Comparison of ENCODE assay signal across 1 cellular context in the genomic region with DNA sequence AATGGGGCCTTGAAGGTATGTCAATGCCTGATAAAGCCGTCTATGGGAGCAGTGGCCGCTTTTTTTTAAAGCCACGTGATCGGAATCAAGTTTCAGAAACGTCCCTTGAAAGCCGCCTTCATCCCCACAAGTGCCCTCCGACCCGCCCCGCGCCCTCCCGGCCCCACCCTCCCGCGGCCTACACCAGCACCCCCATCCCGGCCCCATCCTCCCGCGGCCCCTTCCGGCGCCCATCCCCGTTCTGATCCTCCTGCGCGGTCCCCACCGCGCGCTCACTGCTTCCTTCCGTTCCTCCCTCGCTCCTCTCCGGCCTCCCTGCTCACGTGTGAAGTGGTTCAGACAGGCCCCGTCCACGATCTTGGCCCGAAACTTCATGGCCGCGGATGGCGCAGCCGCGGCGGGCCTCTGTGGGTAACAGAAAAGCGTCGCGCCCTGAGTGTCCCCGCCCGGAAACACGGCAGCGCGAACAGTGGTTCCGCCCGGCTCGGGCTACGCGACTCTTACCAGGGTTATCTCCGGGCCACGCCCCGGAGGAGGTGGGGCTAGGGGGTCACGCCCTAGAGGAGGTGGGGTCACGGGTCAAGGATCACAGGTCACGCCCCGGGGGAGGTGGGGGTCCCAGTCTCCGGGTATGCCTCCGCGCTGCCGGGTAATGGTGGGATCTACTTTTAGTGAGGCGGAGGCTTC.
TF ChIP-seq lines count a peak whose summit lies in the region.

Gene HUS1 (minus strand): TSS at position 471 of the 687 bp plus-strand sequence. CDS start 96 bp downstream, at position 375.

TF ChIP-seq in HepG2, 621 proteins besides CTCF, POLR2A, EP300 and RAD21 (continued from another document and continues in another):
- TF ChIP-seq, protein P1, sequence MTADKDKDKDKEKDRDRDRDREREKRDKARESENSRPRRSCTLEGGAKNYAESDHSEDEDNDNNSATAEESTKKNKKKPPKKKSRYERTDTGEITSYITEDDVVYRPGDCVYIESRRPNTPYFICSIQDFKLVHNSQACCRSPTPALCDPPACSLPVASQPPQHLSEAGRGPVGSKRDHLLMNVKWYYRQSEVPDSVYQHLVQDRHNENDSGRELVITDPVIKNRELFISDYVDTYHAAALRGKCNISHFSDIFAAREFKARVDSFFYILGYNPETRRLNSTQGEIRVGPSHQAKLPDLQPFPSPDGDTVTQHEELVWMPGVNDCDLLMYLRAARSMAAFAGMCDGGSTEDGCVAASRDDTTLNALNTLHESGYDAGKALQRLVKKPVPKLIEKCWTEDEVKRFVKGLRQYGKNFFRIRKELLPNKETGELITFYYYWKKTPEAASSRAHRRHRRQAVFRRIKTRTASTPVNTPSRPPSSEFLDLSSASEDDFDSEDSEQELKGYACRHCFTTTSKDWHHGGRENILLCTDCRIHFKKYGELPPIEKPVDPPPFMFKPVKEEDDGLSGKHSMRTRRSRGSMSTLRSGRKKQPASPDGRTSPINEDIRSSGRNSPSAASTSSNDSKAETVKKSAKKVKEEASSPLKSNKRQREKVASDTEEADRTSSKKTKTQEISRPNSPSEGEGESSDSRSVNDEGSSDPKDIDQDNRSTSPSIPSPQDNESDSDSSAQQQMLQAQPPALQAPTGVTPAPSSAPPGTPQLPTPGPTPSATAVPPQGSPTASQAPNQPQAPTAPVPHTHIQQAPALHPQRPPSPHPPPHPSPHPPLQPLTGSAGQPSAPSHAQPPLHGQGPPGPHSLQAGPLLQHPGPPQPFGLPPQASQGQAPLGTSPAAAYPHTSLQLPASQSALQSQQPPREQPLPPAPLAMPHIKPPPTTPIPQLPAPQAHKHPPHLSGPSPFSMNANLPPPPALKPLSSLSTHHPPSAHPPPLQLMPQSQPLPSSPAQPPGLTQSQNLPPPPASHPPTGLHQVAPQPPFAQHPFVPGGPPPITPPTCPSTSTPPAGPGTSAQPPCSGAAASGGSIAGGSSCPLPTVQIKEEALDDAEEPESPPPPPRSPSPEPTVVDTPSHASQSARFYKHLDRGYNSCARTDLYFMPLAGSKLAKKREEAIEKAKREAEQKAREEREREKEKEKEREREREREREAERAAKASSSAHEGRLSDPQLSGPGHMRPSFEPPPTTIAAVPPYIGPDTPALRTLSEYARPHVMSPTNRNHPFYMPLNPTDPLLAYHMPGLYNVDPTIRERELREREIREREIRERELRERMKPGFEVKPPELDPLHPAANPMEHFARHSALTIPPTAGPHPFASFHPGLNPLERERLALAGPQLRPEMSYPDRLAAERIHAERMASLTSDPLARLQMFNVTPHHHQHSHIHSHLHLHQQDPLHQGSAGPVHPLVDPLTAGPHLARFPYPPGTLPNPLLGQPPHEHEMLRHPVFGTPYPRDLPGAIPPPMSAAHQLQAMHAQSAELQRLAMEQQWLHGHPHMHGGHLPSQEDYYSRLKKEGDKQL (CRISPR knock-in tag; IDR thresholded peaks at IDR 0.05; ENCODE audit: low read depth), result peak; percentile 51; the same call in 1 of the 2 replicates
- peak; percentile 60; the same call in 1 of the 2 replicates for TF ChIP-seq XBP1 (CRISPR knock-in tag; IDR thresholded peaks at IDR 0.05)
- TF ChIP-seq, protein P2, sequence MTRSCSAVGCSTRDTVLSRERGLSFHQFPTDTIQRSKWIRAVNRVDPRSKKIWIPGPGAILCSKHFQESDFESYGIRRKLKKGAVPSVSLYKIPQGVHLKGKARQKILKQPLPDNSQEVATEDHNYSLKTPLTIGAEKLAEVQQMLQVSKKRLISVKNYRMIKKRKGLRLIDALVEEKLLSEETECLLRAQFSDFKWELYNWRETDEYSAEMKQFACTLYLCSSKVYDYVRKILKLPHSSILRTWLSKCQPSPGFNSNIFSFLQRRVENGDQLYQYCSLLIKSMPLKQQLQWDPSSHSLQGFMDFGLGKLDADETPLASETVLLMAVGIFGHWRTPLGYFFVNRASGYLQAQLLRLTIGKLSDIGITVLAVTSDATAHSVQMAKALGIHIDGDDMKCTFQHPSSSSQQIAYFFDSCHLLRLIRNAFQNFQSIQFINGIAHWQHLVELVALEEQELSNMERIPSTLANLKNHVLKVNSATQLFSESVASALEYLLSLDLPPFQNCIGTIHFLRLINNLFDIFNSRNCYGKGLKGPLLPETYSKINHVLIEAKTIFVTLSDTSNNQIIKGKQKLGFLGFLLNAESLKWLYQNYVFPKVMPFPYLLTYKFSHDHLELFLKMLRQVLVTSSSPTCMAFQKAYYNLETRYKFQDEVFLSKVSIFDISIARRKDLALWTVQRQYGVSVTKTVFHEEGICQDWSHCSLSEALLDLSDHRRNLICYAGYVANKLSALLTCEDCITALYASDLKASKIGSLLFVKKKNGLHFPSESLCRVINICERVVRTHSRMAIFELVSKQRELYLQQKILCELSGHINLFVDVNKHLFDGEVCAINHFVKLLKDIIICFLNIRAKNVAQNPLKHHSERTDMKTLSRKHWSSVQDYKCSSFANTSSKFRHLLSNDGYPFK (CRISPR knock-in tag; IDR thresholded peaks at IDR 0.05; ENCODE audit: borderline replicate concordance), result peak; percentile 89; the same call in 1 of the 2 replicates
- peak; percentile 74 for TF ChIP-seq PAXIP1 (CRISPR knock-in tag; conservative IDR thresholded peaks at IDR 0.05)
- TF ChIP-seq BORCS8-MEF2B (CRISPR knock-in tag; IDR thresholded peaks at IDR 0.05), result peak; percentile 74; the same call in 1 of the 2 replicates
- TF ChIP-seq, protein P3, sequence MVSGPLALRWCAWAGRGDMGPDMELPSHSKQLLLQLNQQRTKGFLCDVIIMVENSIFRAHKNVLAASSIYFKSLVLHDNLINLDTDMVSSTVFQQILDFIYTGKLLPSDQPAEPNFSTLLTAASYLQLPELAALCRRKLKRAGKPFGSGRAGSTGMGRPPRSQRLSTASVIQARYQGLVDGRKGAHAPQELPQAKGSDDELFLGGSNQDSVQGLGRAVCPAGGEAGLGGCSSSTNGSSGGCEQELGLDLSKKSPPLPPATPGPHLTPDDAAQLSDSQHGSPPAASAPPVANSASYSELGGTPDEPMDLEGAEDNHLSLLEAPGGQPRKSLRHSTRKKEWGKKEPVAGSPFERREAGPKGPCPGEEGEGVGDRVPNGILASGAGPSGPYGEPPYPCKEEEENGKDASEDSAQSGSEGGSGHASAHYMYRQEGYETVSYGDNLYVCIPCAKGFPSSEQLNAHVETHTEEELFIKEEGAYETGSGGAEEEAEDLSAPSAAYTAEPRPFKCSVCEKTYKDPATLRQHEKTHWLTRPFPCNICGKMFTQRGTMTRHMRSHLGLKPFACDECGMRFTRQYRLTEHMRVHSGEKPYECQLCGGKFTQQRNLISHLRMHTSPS (CRISPR knock-in tag; IDR thresholded peaks at IDR 0.05; ENCODE audit: low read depth), result no peak
- peak; percentile 94 for TF ChIP-seq HOXA5 (CRISPR knock-in tag; IDR thresholded peaks at IDR 0.05)
- TF ChIP-seq, protein P4, sequence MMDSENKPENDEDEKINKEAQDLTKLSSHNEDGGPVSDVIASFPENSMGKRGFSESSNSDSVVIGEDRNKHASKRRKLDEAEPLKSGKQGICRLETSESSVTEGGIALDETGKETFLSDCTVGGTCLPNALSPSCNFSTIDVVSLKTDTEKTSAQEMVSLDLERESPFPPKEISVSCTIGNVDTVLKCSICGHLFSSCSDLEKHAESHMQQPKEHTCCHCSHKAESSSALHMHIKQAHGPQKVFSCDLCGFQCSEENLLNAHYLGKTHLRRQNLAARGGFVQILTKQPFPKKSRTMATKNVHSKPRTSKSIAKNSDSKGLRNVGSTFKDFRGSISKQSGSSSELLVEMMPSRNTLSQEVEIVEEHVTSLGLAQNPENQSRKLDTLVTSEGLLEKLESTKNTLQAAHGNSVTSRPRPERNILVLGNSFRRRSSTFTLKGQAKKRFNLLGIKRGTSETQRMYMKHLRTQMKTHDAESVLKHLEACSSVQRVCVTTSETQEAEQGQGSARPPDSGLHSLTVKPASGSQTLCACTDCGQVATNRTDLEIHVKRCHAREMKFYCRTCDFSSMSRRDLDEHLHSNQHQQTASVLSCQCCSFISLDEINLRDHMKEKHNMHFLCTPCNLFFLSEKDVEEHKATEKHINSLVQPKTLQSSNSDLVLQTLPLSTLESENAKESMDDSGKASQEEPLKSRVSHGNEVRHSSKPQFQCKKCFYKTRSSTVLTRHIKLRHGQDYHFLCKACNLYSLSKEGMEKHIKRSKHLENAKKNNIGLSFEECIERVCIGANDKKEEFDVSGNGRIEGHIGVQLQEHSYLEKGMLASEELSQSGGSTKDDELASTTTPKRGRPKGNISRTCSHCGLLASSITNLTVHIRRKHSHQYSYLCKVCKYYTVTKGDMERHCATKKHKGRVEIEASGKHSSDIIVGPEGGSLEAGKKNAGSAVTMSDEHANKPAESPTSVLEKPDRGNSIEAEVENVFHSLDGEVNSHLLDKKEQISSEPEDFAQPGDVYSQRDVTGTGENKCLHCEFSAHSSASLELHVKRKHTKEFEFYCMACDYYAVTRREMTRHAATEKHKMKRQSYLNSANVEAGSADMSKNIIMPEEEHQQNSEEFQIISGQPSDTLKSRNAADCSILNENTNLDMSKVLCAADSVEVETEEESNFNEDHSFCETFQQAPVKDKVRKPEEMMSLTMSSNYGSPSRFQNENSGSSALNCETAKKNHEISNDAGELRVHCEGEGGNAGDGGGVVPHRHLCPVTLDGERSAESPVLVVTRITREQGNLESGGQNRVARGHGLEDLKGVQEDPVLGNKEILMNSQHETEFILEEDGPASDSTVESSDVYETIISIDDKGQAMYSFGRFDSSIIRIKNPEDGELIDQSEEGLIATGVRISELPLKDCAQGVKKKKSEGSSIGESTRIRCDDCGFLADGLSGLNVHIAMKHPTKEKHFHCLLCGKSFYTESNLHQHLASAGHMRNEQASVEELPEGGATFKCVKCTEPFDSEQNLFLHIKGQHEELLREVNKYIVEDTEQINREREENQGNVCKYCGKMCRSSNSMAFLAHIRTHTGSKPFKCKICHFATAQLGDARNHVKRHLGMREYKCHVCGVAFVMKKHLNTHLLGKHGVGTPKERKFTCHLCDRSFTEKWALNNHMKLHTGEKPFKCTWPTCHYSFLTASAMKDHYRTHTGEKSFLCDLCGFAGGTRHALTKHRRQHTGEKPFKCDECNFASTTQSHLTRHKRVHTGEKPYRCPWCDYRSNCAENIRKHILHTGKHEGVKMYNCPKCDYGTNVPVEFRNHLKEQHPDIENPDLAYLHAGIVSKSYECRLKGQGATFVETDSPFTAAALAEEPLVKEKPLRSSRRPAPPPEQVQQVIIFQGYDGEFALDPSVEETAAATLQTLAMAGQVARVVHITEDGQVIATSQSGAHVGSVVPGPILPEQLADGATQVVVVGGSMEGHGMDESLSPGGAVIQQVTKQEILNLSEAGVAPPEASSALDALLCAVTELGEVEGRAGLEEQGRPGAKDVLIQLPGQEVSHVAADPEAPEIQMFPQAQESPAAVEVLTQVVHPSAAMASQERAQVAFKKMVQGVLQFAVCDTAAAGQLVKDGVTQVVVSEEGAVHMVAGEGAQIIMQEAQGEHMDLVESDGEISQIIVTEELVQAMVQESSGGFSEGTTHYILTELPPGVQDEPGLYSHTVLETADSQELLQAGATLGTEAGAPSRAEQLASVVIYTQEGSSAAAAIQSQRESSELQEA (CRISPR knock-in tag; IDR thresholded peaks at IDR 0.05; ENCODE audit: not compliant biosample characterization), result peak; percentile 72
- TF ChIP-seq, protein P5, sequence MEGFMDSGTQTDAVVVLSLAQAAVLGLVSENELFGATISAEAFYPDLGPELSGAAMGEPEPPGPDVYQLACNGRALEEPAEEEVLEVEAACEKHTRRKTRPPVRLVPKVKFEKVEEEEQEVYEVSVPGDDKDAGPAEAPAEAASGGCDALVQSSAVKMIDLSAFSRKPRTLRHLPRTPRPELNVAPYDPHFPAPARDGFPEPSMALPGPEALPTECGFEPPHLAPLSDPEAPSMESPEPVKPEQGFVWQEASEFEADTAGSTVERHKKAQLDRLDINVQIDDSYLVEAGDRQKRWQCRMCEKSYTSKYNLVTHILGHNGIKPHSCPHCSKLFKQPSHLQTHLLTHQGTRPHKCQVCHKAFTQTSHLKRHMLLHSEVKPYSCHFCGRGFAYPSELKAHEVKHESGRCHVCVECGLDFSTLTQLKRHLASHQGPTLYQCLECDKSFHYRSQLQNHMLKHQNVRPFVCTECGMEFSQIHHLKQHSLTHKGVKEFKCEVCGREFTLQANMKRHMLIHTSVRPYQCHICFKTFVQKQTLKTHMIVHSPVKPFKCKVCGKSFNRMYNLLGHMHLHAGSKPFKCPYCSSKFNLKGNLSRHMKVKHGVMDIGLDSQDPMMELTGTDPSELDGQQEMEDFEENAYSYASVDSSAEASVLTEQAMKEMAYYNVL (CRISPR knock-in tag; IDR thresholded peaks at IDR 0.05; ENCODE audit: borderline replicate concordance), result peak; percentile 87; the same call in 1 of the 2 replicates
- 0 out of 2 replicates have a peak, but pooled peaks have one; percentile 48 for TF ChIP-seq ATF7-NPFF (CRISPR knock-in tag; IDR thresholded peaks at IDR 0.05; ENCODE audit: low read depth)
- no peak for TF ChIP-seq ZBTB39 (CRISPR knock-in tag; IDR thresholded peaks at IDR 0.05)
- TF ChIP-seq BRD4 (CRISPR knock-in tag; IDR thresholded peaks at IDR 0.05), result peak; percentile 59; the same call in 1 of the 2 replicates
- no peak for TF ChIP-seq ARNT (IDR thresholded peaks at IDR 0.05)
- peak; percentile 93 for TF ChIP-seq TARDBP (CRISPR knock-in tag; IDR thresholded peaks at IDR 0.05)
- peak; percentile 87; the same call in 1 of the 2 replicates for TF ChIP-seq ZNF766 (CRISPR knock-in tag; IDR thresholded peaks at IDR 0.05; ENCODE audit: borderline replicate concordance)
- peak; percentile 70; the same call in 1 of the 2 replicates for TF ChIP-seq AKAP8 (CRISPR knock-in tag; IDR thresholded peaks at IDR 0.05)
